9 cellular contexts compared by ENCODE assay signal in genomic region chr19:38792250-38793111, GRCh38. TPM values are rescaled to one million over a fixed set of nuclear protein-coding genes. Genes with fewer than 3 reads are reported as not detected.
DNase-seq lines count a peak whose midpoint lies in the region; ATAC-seq and TF ChIP-seq lines count a peak whose summit lies in the region.
"Had no signal": no experiment of that assay in that cellular context is flagged by ENCODE, and none has a peak within 500 bp of the region (broad histone marks: within the 10 kb centered on the region; RNA-seq: fewer than 3 reads in every experiment).

No MANE protein-coding gene starts in this region.

- 14 to 26% methylated on average over 9 to 41 of the region's 71 CpGs for WGBS in testis, 2 donors

- TF ChIP-seq CTCF in left lung (IDR thresholded peaks at IDR 0.05) (peak in 1 of 2 donors; percentile 54), testis (IDR thresholded peaks at IDR 0.05) (peak in 2 of 3 experiments; percentile 18 to 46)

- no peak overlapping the region for H3K27ac ChIP-seq in left lung
- H3K27ac ChIP-seq in testis = no peak overlapping the region

- H3K9me3 ChIP-seq in left lung (no peaks in the 10 kb centered on the region), testis (no peaks in the 10 kb centered on the region)

- intact Hi-C loops in left lung (cut with DNase I) = no loop called here
- intact Hi-C loops in testis (cut with DNase I; ENCODE audit: low total_unique reads) = no loop called here

- no peak overlapping the region for H3K27ac Mint-ChIP-seq in IgD-negative memory B cell

- peak; percentile 36 for DNase-seq in astrocyte of the hippocampus (ENCODE audit: low read depth, low spot score)
- DNase-seq in left lung = peak in 1 of 2 donors; percentile 82
- no peak for DNase-seq in testis
- no peak for DNase-seq in NCI-H2196 treated with DMSO at 0.1 percent for 48 hours (lab: John Stamatoyannopoulos, UW; ENCODE audit: unreplicated experiment)
- no peak for DNase-seq in hepatic stellate cell (ENCODE audit: low spot score)

- peak; percentile 36 for ATAC-seq in left lung
- ATAC-seq in GM18511 (IDR thresholded peaks at IDR 0.05; ENCODE audit: unreplicated experiment) = no peak

- H3K9me3 Mint-ChIP-seq in IgD-negative memory B cell = no peaks in the 10 kb centered on the region
- H3K9me3 Mint-ChIP-seq: nephron had no signal

- peak overlapping the region; percentile 55 to 75 (median 67) for H3K4me3 Mint-ChIP-seq in IgD-negative memory B cell
- H3K4me3 Mint-ChIP-seq: nephron had no signal

- no peaks in the 10 kb centered on the region for H3K27me3 Mint-ChIP-seq in IgD-negative memory B cell

- no peaks in the 10 kb centered on the region for H3K36me3 ChIP-seq in left lung
- H3K36me3 ChIP-seq in testis (ENCODE audit: low read depth, missing control alignments) = no peaks in the 10 kb centered on the region

- H3K4me1 Mint-ChIP-seq in IgD-negative memory B cell = peaks cover 0 to 13% (median 0%) of the 10 kb centered on the region in 3 donors

- no peak for TF ChIP-seq POLR2A in testis (IDR thresholded peaks at IDR 0.05)

- H3K36me3 Mint-ChIP-seq in IgD-negative memory B cell = no peaks in the 10 kb centered on the region

- H3K4me1 ChIP-seq in left lung (peaks cover 0 to 8% of the 10 kb centered on the region in 2 donors), testis (no peaks in the 10 kb centered on the region)

- no peaks in the 10 kb centered on the region for H3K27me3 ChIP-seq in left lung
- H3K27me3 ChIP-seq in testis = no peaks in the 10 kb centered on the region

- peak overlapping the region in 1 of 2 donors; percentile 34 for H3K4me3 ChIP-seq in left lung
- H3K4me3 ChIP-seq in testis = peak overlapping the region in 1 of 2 donors; percentile 12

RNA-seq across cellular contexts. Expression of gene LGALS7B, which starts 3.5 kb away (rescaled TPM):
- polyA plus RNA-seq in IgD-negative memory B cell (not detected), testis (ENCODE audit: insufficient read depth, low read depth, low replicate concordance) (not detected)
- total RNA-seq in left lung (not detected), testis (1 to 10 TPM; 2.3 to 8.1 TPM)
- total RNA-seq: RPMI7951 had no signal

RNA-seq across cellular contexts. Expression of gene LGALS7, which starts 19.2 kb away (rescaled TPM):
- polyA plus RNA-seq in IgD-negative memory B cell = not detected
- 1 to 10 TPM in 1 of 2 donors, not detected in 1; 1.4 TPM for total RNA-seq in left lung
- total RNA-seq in testis = not detected
- 4.4 TPM for polyA plus RNA-seq in testis (ENCODE audit: insufficient read depth, low read depth, low replicate concordance)
- total RNA-seq: RPMI7951 had no signal

RNA-seq across cellular contexts. Expression of gene LGALS4, which starts 20.3 kb away (rescaled TPM):
- polyA plus RNA-seq in IgD-negative memory B cell (not detected), testis (ENCODE audit: insufficient read depth, low read depth, low replicate concordance) (1.6 TPM)
- total RNA-seq in left lung (1 to 10 TPM in 1 of 2 donors, under 1 TPM in 1; 0.64 to 1.5 TPM), testis (1 to 10 TPM; 1.6 to 1.9 TPM)
- total RNA-seq: RPMI7951 had no signal

RNA-seq across cellular contexts. Expression of gene ECH1, which starts 39.1 kb away (rescaled TPM):
- polyA plus RNA-seq in IgD-negative memory B cell = 307 TPM
- 100 to 1,000 TPM; 154 to 185 TPM for total RNA-seq in left lung
- total RNA-seq in testis = 100 to 1,000 TPM; 176 to 193 TPM
- polyA plus RNA-seq in testis (ENCODE audit: insufficient read depth, low read depth, low replicate concordance) = 217 TPM

RNA-seq across cellular contexts. Expression of gene CAPN12, which starts 48.2 kb away (rescaled TPM):
- polyA plus RNA-seq in IgD-negative memory B cell (31.6 TPM), testis (ENCODE audit: insufficient read depth, low read depth, low replicate concordance) (3.6 TPM)
- total RNA-seq in left lung (1 to 10 TPM; 1.7 to 4.5 TPM), testis (1 to 10 TPM; 4.6 to 5.5 TPM)
- total RNA-seq: RPMI7951 had no signal
